ENCODE assay signal across 16 cellular contexts in genomic region chr5:124034301-124034700, GRCh38.
"Had no signal": no experiment of that assay in that cellular context is flagged by ENCODE, and none has a peak within 500 bp of the region (broad histone marks: within the 10 kb centered on the region; RNA-seq: fewer than 3 reads in every experiment).

No MANE protein-coding gene starts in this region.

- H3K9me3 Mint-ChIP-seq: activated CD4-positive, alpha-beta memory T cell treated with anti-CD3 and anti-CD28 coated beads, Interleukin-2, amount 10 ng/mL, durations not matched to agents 7 days and 5 days; activated T-cell treated with anti-CD3 and anti-CD28 coated beads, Interleukin-2, amount 50 U/mL, for 24 hours; stimulated activated effector memory CD8-positive, alpha-beta T cell treated with anti-CD3 and anti-CD28 coated beads, Interleukin-12 subunit alpha, Interleukin-12 subunit beta, amount 100 ng/mL, for 72 hours had no signal

- ATAC-seq: left lobe of liver; mucosa of descending colon; naive thymus-derived CD8-positive, alpha-beta T cell; stimulated activated effector memory CD8-positive, alpha-beta T cell treated with anti-CD3 and anti-CD28 coated beads, Interleukin-12 subunit alpha, Interleukin-12 subunit beta, amount 100 ng/mL, for 72 hours had no signal

- H3K27me3 ChIP-seq: neutrophil had no signal

- H3K27me3 Mint-ChIP-seq: activated CD4-positive, alpha-beta memory T cell treated with anti-CD3 and anti-CD28 coated beads, Interleukin-2, amount 10 ng/mL, durations not matched to agents 7 days and 5 days; activated T-cell treated with anti-CD3 and anti-CD28 coated beads, Interleukin-2, amount 50 U/mL, for 24 hours; naive thymus-derived CD8-positive, alpha-beta T cell had no signal

- H3K27ac ChIP-seq: neutrophil, parathyroid adenoma, VCaP had no signal

- H3K9me3 ChIP-seq: mucosa of descending colon, neutrophil had no signal

- H3K36me3 Mint-ChIP-seq: naive thymus-derived CD8-positive, alpha-beta T cell; stimulated activated effector memory CD8-positive, alpha-beta T cell treated with anti-CD3 and anti-CD28 coated beads, Interleukin-12 subunit alpha, Interleukin-12 subunit beta, amount 100 ng/mL, for 72 hours had no signal

- H3K4me1 Mint-ChIP-seq: activated CD4-positive, alpha-beta memory T cell treated with anti-CD3 and anti-CD28 coated beads, Interleukin-2, amount 10 ng/mL, durations not matched to agents 7 days and 5 days; stimulated activated effector memory CD8-positive, alpha-beta T cell treated with anti-CD3 and anti-CD28 coated beads, Interleukin-12 subunit alpha, Interleukin-12 subunit beta, amount 100 ng/mL, for 72 hours had no signal

- H3K4me3 Mint-ChIP-seq: activated CD4-positive, alpha-beta memory T cell treated with anti-CD3 and anti-CD28 coated beads, Interleukin-2, amount 10 ng/mL, durations not matched to agents 7 days and 5 days; activated T-cell treated with anti-CD3 and anti-CD28 coated beads, Interleukin-2, amount 50 U/mL, for 24 hours; naive thymus-derived CD8-positive, alpha-beta T cell; stimulated activated effector memory CD8-positive, alpha-beta T cell treated with anti-CD3 and anti-CD28 coated beads, Interleukin-12 subunit alpha, Interleukin-12 subunit beta, amount 100 ng/mL, for 72 hours had no signal

- DNase-seq: activated CD4-positive, alpha-beta memory T cell treated with anti-CD3 and anti-CD28 coated beads, Interleukin-2, amount 10 ng/mL, durations not matched to agents 7 days and 5 days; activated CD4-positive, alpha-beta T cell treated with anti-CD3 and anti-CD28 coated beads for 4 hours; activated naive CD4-positive, alpha-beta T cell treated with anti-CD3 and anti-CD28 coated beads, Interleukin-2, amount 50 U/mL, for 16 hours; activated T-cell treated with anti-CD3 and anti-CD28 coated beads, Interleukin-2, amount 50 U/mL, for 24 hours; erythroblast; mammary epithelial cell; mucosa of descending colon; naive thymus-derived CD8-positive, alpha-beta T cell; retina; substantia nigra; trophoblast cell had no signal

- H3K27ac Mint-ChIP-seq: activated CD4-positive, alpha-beta memory T cell treated with anti-CD3 and anti-CD28 coated beads, Interleukin-2, amount 10 ng/mL, durations not matched to agents 7 days and 5 days; activated T-cell treated with anti-CD3 and anti-CD28 coated beads, Interleukin-2, amount 50 U/mL, for 24 hours; naive thymus-derived CD8-positive, alpha-beta T cell; stimulated activated effector memory CD8-positive, alpha-beta T cell treated with anti-CD3 and anti-CD28 coated beads, Interleukin-12 subunit alpha, Interleukin-12 subunit beta, amount 100 ng/mL, for 72 hours had no signal
